In the genomic region with DNA sequence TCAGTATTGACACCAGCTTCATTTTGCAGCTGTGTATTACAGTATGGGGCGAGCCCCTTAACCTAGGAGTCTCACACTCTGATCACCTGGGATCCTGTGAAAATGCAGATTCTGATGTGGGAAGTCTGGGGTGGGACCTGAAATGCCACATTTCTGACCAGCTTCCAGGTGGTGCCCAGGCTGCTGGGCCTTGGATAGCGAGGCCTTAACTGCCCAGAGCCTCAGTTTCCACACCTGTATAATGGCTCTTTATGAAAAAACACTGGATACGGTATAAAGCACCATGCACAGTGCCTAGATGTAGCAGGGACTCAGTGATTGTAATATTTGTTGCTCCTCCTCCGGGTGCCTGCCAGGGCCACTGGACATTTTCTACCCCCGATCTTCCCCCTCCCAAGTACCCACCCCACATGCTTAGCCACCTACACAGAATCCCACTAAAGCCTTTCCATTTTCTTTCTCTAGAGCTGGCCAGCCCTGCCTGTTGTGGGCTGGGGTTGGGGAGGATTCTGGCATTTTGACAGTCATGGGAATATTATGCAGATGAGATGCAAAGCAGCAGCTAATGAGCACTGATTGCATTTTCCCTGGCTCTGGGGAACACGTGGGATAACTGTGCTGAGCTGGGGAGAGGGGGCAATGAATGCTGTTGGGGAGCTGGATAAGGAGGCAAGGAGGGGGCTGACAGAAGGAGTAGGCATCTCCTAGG, we compare ENCODE assay signal across 19 cellular contexts. TPM values are rescaled to one million over a fixed set of nuclear protein-coding genes. Genes with fewer than 3 reads are reported as not detected.
"Had no signal": no experiment of that assay in that cellular context is flagged by ENCODE, and none has a peak within 500 bp of the region (broad histone marks: within the 10 kb centered on the region; RNA-seq: fewer than 3 reads in every experiment).

No MANE protein-coding gene starts in this region.

- DNase-seq: activated CD4-positive, alpha-beta memory T cell treated with anti-CD3 and anti-CD28 coated beads, Interleukin-2, amount 10 ng/mL, durations not matched to agents 7 days and 5 days; activated CD4-positive, alpha-beta T cell treated with anti-CD3 and anti-CD28 coated beads for 48 hours; activated naive CD4-positive, alpha-beta T cell treated with Interleukin-2 at 50 U/mL for 16 hours; activated T-cell treated with anti-CD3 and anti-CD28 coated beads, Interleukin-2, amount 50 U/mL, for 1 hour; body of pancreas; central memory CD4-positive, alpha-beta T cell; effector CD8-positive, alpha-beta T cell; mesenchymal stem cell; stimulated activated CD4-positive, alpha-beta T cell treated with anti-CD3 and anti-CD28 coated beads, Interleukin-2, amount 100 ng/mL, for 24 hours; stimulated activated naive CD8-positive, alpha-beta T cell treated with anti-CD3 and anti-CD28 coated beads, Interleukin-15, Interleukin-2, amounts not matched to agents 100 U/mL and 50 U/mL, for 24 hours; SW 1271; T-helper 2 cell had no signal

- ATAC-seq: activated T-helper 17 cell treated with anti-CD3 and anti-CD28 coated beads, Interleukin-2, amount 50 U/mL, for 72 hours; body of pancreas; naive thymus-derived CD8-positive, alpha-beta T cell; right cardiac atrium; stimulated activated naive CD8-positive, alpha-beta T cell treated with anti-CD3 and anti-CD28 coated beads, Interleukin-15, Interleukin-2, amounts not matched to agents 100 U/mL and 50 U/mL, for 24 hours had no signal

- H3K36me3 ChIP-seq: prostate gland, tibial nerve had no signal

- H3K4me1 Mint-ChIP-seq: activated CD4-positive, alpha-beta memory T cell treated with anti-CD3 and anti-CD28 coated beads, Interleukin-2, amount 10 ng/mL, durations not matched to agents 7 days and 5 days; activated naive CD8-positive, alpha-beta T cell treated with anti-CD3 and anti-CD28 coated beads, Interleukin-2, amount 10 ng/mL, durations not matched to agents 7 days and 5 days; activated T-helper 17 cell treated with anti-CD3 and anti-CD28 coated beads, Interleukin-2, amount 50 U/mL, for 72 hours; naive thymus-derived CD8-positive, alpha-beta T cell had no signal

- H3K27ac ChIP-seq: body of pancreas, prostate gland had no signal

- H3K27ac Mint-ChIP-seq: activated CD4-positive, alpha-beta memory T cell treated with anti-CD3 and anti-CD28 coated beads, Interleukin-2, amount 10 ng/mL, durations not matched to agents 7 days and 5 days; activated naive CD8-positive, alpha-beta T cell treated with anti-CD3 and anti-CD28 coated beads, Interleukin-2, amount 10 ng/mL, durations not matched to agents 7 days and 5 days; activated T-helper 17 cell treated with anti-CD3 and anti-CD28 coated beads, Interleukin-2, amount 50 U/mL, for 72 hours had no signal

- H3K4me3 Mint-ChIP-seq: activated CD4-positive, alpha-beta memory T cell treated with anti-CD3 and anti-CD28 coated beads, Interleukin-2, amount 10 ng/mL, durations not matched to agents 7 days and 5 days; activated naive CD8-positive, alpha-beta T cell treated with anti-CD3 and anti-CD28 coated beads, Interleukin-2, amount 10 ng/mL, durations not matched to agents 7 days and 5 days; activated T-helper 17 cell treated with anti-CD3 and anti-CD28 coated beads, Interleukin-2, amount 50 U/mL, for 72 hours; naive thymus-derived CD8-positive, alpha-beta T cell had no signal

- H3K27me3 ChIP-seq: body of pancreas had no signal

- H3K4me1 ChIP-seq: body of pancreas, prostate gland had no signal

- H3K9me3 ChIP-seq: body of pancreas, prostate gland had no signal

- H3K4me3 ChIP-seq: body of pancreas, prostate gland, tibial nerve had no signal

RNA-seq across cellular contexts. Expression of a gene that starts 44.8 kb away (rescaled TPM):
- total RNA-seq: activated CD4-positive, alpha-beta memory T cell treated with anti-CD3 and anti-CD28 coated beads, Interleukin-2, amount 10 ng/mL, durations not matched to agents 7 days and 5 days; activated naive CD8-positive, alpha-beta T cell treated with anti-CD3 and anti-CD28 coated beads, Interleukin-2, amount 10 ng/mL, durations not matched to agents 7 days and 5 days; body of pancreas; naive thymus-derived CD8-positive, alpha-beta T cell; skeletal muscle tissue; tibial nerve had no signal
- polyA plus RNA-seq: naive thymus-derived CD8-positive, alpha-beta T cell had no signal
